22 cellular contexts compared by ENCODE assay signal in genomic region chr4:57061395-57061794, GRCh38. TPM values are rescaled to one million over a fixed set of nuclear protein-coding genes. Genes with fewer than 3 reads are reported as not detected.
DNase-seq lines count a peak whose midpoint lies in the region; FAIRE-seq and TF ChIP-seq lines count a peak whose summit lies in the region.
"Had no signal": no experiment of that assay in that cellular context is flagged by ENCODE, and none has a peak within 500 bp of the region (broad histone marks: within the 10 kb centered on the region; RNA-seq: fewer than 3 reads in every experiment).

No MANE protein-coding gene starts in this region.

- peaks cover 82% of the 10 kb centered on the region for H3K79me2 ChIP-seq in astrocyte (ENCODE audit: insufficient read depth, low read length)

- CTCF ChIA-PET in HEK293 (lab: Yijun Ruan, JAX): no interaction called here

- H2AFZ ChIP-seq in astrocyte (ENCODE audit: low read depth, low read length): no peak overlapping the region

- no peaks in the 10 kb centered on the region for H3K9me3 ChIP-seq in HEK293 (ENCODE audit: control insufficient read depth, insufficient read depth, low read depth, low read length)
- H3K9me3 ChIP-seq in astrocyte (ENCODE audit: insufficient read depth, low read depth, low read length): no peaks in the 10 kb centered on the region
- no peaks in the 10 kb centered on the region for H3K9me3 ChIP-seq in transverse colon
- H3K9me3 ChIP-seq: SJCRH30 had no signal

- WGBS in transverse colon (ENCODE audit: low coverage in 1 of 2), 2 donors: 61 to 69% methylated on average over 5 of the region's 5 CpGs

- intact Hi-C loops in transverse colon (cut with DNase I; ENCODE audit: low total_unique reads): no loop called here

- no peaks in the 10 kb centered on the region for H3K36me3 ChIP-seq in HEK293 (ENCODE audit: control insufficient read depth in 2 of 2, insufficient read depth in 1 of 2, low read length in 2 of 2)
- peaks cover 16% of the 10 kb centered on the region for H3K36me3 ChIP-seq in astrocyte (ENCODE audit: insufficient read depth, low read length)
- no peaks in the 10 kb centered on the region for H3K36me3 ChIP-seq in transverse colon
- H3K36me3 ChIP-seq: SJCRH30 had no signal

- no peak for TF ChIP-seq EP300 in transverse colon (IDR thresholded peaks at IDR 0.05; ENCODE audit: low read depth)

- H3K27ac ChIP-seq in HEK293 (ENCODE audit: extremely low read depth, low read depth, low read length) (no peak overlapping the region), astrocyte (ENCODE audit: low read depth, low read length) (peak overlapping the region; percentile 78), transverse colon (peak overlapping the region in 3 of 4 donors; percentile 34 to 41 (median 36))
- H3K27ac ChIP-seq: SJCRH30 had no signal

- peaks cover 6% of the 10 kb centered on the region for H4K20me1 ChIP-seq in astrocyte (ENCODE audit: insufficient read depth, low read length)

- H3K9me3 Mint-ChIP-seq in astrocyte (ENCODE audit: unreplicated experiment): no peaks in the 10 kb centered on the region
- H3K9me3 Mint-ChIP-seq: activated CD4-positive, alpha-beta T cell treated with anti-CD3 and anti-CD28 coated beads, Interleukin-2, amount 10 ng/mL, durations not matched to agents 24 days and 14 days; activated naive CD4-positive, alpha-beta T cell treated with anti-CD3 and anti-CD28 coated beads, Interleukin-2, amount 10 ng/mL, durations not matched to agents 7 days and 5 days; natural killer cell treated with Interleukin-12 subunit alpha and Interleukin-12 subunit beta and Interleukin-15 and Interleukin-18, amount 100 ng/mL, for 72 hours had no signal

- no peaks in the 10 kb centered on the region for H3K27me3 Mint-ChIP-seq in astrocyte (ENCODE audit: low read depth, unreplicated experiment)
- H3K27me3 Mint-ChIP-seq: natural killer cell treated with Interleukin-12 subunit alpha and Interleukin-12 subunit beta and Interleukin-15 and Interleukin-18, amount 100 ng/mL, for 72 hours had no signal

- peak overlapping the region; percentile 85 for H3K27ac Mint-ChIP-seq in astrocyte (ENCODE audit: unreplicated experiment)
- H3K27ac Mint-ChIP-seq: activated CD4-positive, alpha-beta T cell treated with anti-CD3 and anti-CD28 coated beads, Interleukin-2, amount 10 ng/mL, durations not matched to agents 24 days and 14 days; activated naive CD4-positive, alpha-beta T cell treated with anti-CD3 and anti-CD28 coated beads, Interleukin-2, amount 10 ng/mL, durations not matched to agents 7 days and 5 days had no signal

- no peak overlapping the region for H3K4me3 Mint-ChIP-seq in astrocyte (ENCODE audit: unreplicated experiment)
- H3K4me3 Mint-ChIP-seq: activated CD4-positive, alpha-beta T cell treated with anti-CD3 and anti-CD28 coated beads, Interleukin-2, amount 10 ng/mL, durations not matched to agents 24 days and 14 days; activated naive CD4-positive, alpha-beta T cell treated with anti-CD3 and anti-CD28 coated beads, Interleukin-2, amount 10 ng/mL, durations not matched to agents 7 days and 5 days; CD14-positive monocyte; natural killer cell treated with Interleukin-12 subunit alpha and Interleukin-12 subunit beta and Interleukin-15 and Interleukin-18, amount 100 ng/mL, for 72 hours had no signal

- H3K4me1 ChIP-seq in HEK293 (ENCODE audit: control insufficient read depth, insufficient read depth, low read length): peaks cover 11% of the 10 kb centered on the region
- peaks cover 51% of the 10 kb centered on the region for H3K4me1 ChIP-seq in astrocyte (ENCODE audit: insufficient read depth, low read length)
- H3K4me1 ChIP-seq in transverse colon: peaks cover 14 to 64% (median 24%) of the 10 kb centered on the region in 4 donors
- H3K4me1 ChIP-seq: SJCRH30 had no signal

- in situ Hi-C loops in transverse colon (cut with MboI; ENCODE audit: low pct_ligation_motif_present in 1 of 4, low pct_unique_long_range_greater_than_20kb in 1 of 4, low sequenced_read_pairs in 3 of 4): no loop called here

- POLR2A ChIA-PET in HEK293 (lab: Yijun Ruan, JAX): no interaction called here

- no peaks in the 10 kb centered on the region for H3K27me3 ChIP-seq in astrocyte (ENCODE audit: insufficient read depth, low read length)
- no peaks in the 10 kb centered on the region for H3K27me3 ChIP-seq in transverse colon
- H3K27me3 ChIP-seq: SJCRH30 had no signal

- DNase-seq in astrocyte (ENCODE audit: low read depth): peak; percentile 69
- peak; percentile 63 for DNase-seq in kidney tubule cell (ENCODE audit: low spot score)
- no peak for DNase-seq in transverse colon
- DNase-seq in NCI-H524 treated with DMSO at 0.1 percent for 48 hours (lab: John Stamatoyannopoulos, UW): no peak
- no peak for DNase-seq in NCI-H748 (lab: John Stamatoyannopoulos, UW; ENCODE audit: unreplicated experiment)
- DNase-seq in stimulated activated CD4-positive, alpha-beta T cell treated with anti-CD3 and anti-CD28 coated beads, Interleukin-1b, Interleukin-23, amount 100 ng/mL, for 48 hours: no peak
- DNase-seq: activated CD4-positive, alpha-beta T cell treated with anti-CD3 and anti-CD28 coated beads, Interleukin-2, amount 10 ng/mL, durations not matched to agents 24 days and 14 days; activated naive CD4-positive, alpha-beta T cell treated with anti-CD3 and anti-CD28 coated beads, Interleukin-2, amount 10 ng/mL, durations not matched to agents 7 days and 5 days; caudate nucleus; DMS153; foreskin fibroblast; NCI-H2029 treated with DMSO at 0.1 percent for 48 hours; NCI-H526; SJCRH30; T1000 had no signal

- no peak overlapping the region for H3K4me3 ChIP-seq in HEK293 (ENCODE audit: low read depth, low read length)
- H3K4me3 ChIP-seq in astrocyte (ENCODE audit: insufficient read depth, low read depth, low read length): no peak overlapping the region
- H3K4me3 ChIP-seq in transverse colon: no peak overlapping the region
- H3K4me3 ChIP-seq: lung, SJCRH30 had no signal

- H3K4me1 Mint-ChIP-seq in astrocyte (ENCODE audit: low read depth, unreplicated experiment): peaks cover 64% of the 10 kb centered on the region
- H3K4me1 Mint-ChIP-seq: activated CD4-positive, alpha-beta T cell treated with anti-CD3 and anti-CD28 coated beads, Interleukin-2, amount 10 ng/mL, durations not matched to agents 24 days and 14 days; activated naive CD4-positive, alpha-beta T cell treated with anti-CD3 and anti-CD28 coated beads, Interleukin-2, amount 10 ng/mL, durations not matched to agents 7 days and 5 days had no signal

- no peak for TF ChIP-seq CTCF in HEK293 (tag by site-specific recombination; IDR thresholded peaks at IDR 0.05)
- no peak for TF ChIP-seq CTCF in astrocyte (IDR thresholded peaks at IDR 0.05; ENCODE audit: insufficient read depth, low read depth, low read length)
- no peak for TF ChIP-seq CTCF in transverse colon (IDR thresholded peaks at IDR 0.05)

- TF ChIP-seq POLR2A in transverse colon (IDR thresholded peaks at IDR 0.05): no peak

- peak; percentile 88 for FAIRE-seq in astrocyte (lab: Jason Lieb, UNC)
- FAIRE-seq: GM18507, HepG2 had no signal

- no peak overlapping the region for H3K4me2 ChIP-seq in astrocyte (ENCODE audit: low read length)

- H3K9ac ChIP-seq in astrocyte (ENCODE audit: low read length): no peak overlapping the region

- peaks cover 30% of the 10 kb centered on the region for H3K36me3 Mint-ChIP-seq in astrocyte (ENCODE audit: low read depth, unreplicated experiment)
- H3K36me3 Mint-ChIP-seq: activated naive CD4-positive, alpha-beta T cell treated with anti-CD3 and anti-CD28 coated beads, Interleukin-2, amount 10 ng/mL, durations not matched to agents 7 days and 5 days had no signal

TF ChIP-seq in HEK293, 187 proteins besides CTCF, POLR2A, EP300 and RAD21:
- TF ChIP-seq GLIS2 (tag by site-specific recombination; IDR thresholded peaks at IDR 0.05) (no peak), ZFHX2 (tag by site-specific recombination; conservative IDR thresholded peaks at IDR 0.05) (peak; percentile 47), ZNF140 (tag by site-specific recombination; IDR thresholded peaks at IDR 0.05) (no peak), TRIM28 (IDR thresholded peaks at IDR 0.05; ENCODE audit: borderline replicate concordance, low read length) (no peak)

RNA-seq across cellular contexts. Expression of gene IGFBP7, which starts 48.8 kb away (rescaled TPM):
- 930 and 1,304 TPM in 2 replicates for total RNA-seq in astrocyte
- 100 to 1,000 TPM in 3 of 4 donors, 10 to 100 TPM in 1; 96.1 to 646 (median 126) TPM for total RNA-seq in transverse colon
- total RNA-seq: activated CD4-positive, alpha-beta T cell treated with anti-CD3 and anti-CD28 coated beads, Interleukin-2, amount 10 ng/mL, durations not matched to agents 24 days and 14 days; OCI-LY7 had no signal

Comparison
In these comparisons a context has a peak if more than half of its experiments do, and no peak if none do; other contexts are left out.
1. DNase-seq: peak in astrocyte (single experiment) and kidney tubule cell (single experiment); none in transverse colon (single experiment), NCI-H524 treated with DMSO at 0.1 percent for 48 hours (single experiment), NCI-H748 (single experiment) and stimulated activated CD4-positive, alpha-beta T cell treated with anti-CD3 and anti-CD28 coated beads, Interleukin-1b, Interleukin-23, amount 100 ng/mL, for 48 hours (single experiment).